Comparison of ENCODE assay signal across 23 cellular contexts in the genomic region with DNA sequence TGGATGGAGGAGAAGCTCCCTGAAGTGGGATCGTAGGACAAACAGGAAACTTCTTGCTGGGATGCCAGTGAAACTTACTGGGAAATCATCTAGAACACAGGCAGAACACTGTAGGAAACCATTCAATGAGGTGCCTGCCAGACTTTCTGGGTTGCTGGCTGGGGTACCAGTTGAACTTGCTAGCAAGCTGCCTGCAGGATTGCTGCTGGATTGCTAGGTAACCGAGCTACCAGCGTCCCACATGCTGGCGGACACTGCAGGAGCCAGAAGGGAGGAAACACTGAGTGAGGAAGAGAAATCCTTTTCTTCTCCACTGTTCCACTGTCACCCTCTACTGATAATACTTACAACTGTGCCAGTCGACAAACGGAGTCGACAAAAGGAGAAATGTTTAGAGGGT.
"Had no signal": no experiment of that assay in that cellular context is flagged by ENCODE, and none has a peak within 500 bp of the region (broad histone marks: within the 10 kb centered on the region; RNA-seq: fewer than 3 reads in every experiment).

No MANE protein-coding gene starts in this region.

- H3K4me1 Mint-ChIP-seq: activated naive CD8-positive, alpha-beta T cell treated with anti-CD3 and anti-CD28 coated beads, Interleukin-2, amount 10 ng/mL, durations not matched to agents 7 days and 5 days; stimulated activated memory B cell treated with anti-CD40 and anti-IgM and Interleukin-4, amounts not matched to agents 10 μg/mL and 1 μg/mL and 100 μg/mL, for 72 hours had no signal

- H3K36me3 ChIP-seq: breast epithelium, heart right ventricle, left ventricle myocardium inferior, sigmoid colon, thoracic aorta, vagina had no signal

- H3K36me3 Mint-ChIP-seq: activated naive CD8-positive, alpha-beta T cell treated with anti-CD3 and anti-CD28 coated beads, Interleukin-2, amount 10 ng/mL, durations not matched to agents 7 days and 5 days; stimulated activated memory B cell treated with anti-CD40 and anti-IgM and Interleukin-4, amounts not matched to agents 10 μg/mL and 1 μg/mL and 100 μg/mL, for 72 hours; type B pancreatic cell had no signal

- H3K4me3 ChIP-seq: breast epithelium, heart right ventricle, left ventricle myocardium inferior, sigmoid colon, smooth muscle cell, thoracic aorta, vagina had no signal

- H3K27ac ChIP-seq: heart right ventricle, left ventricle myocardium inferior, sigmoid colon, thoracic aorta, vagina had no signal

- H3K4me3 Mint-ChIP-seq: activated naive CD8-positive, alpha-beta T cell treated with anti-CD3 and anti-CD28 coated beads, Interleukin-2, amount 10 ng/mL, durations not matched to agents 7 days and 5 days; activated T-cell treated with anti-CD3 and anti-CD28 coated beads, Interleukin-2, amount 50 U/mL, for 4 hours; stimulated activated memory B cell treated with anti-CD40 and anti-IgM and Interleukin-4, amounts not matched to agents 10 μg/mL and 1 μg/mL and 100 μg/mL, for 72 hours; type B pancreatic cell had no signal

- H3K9me3 Mint-ChIP-seq: activated naive CD8-positive, alpha-beta T cell treated with anti-CD3 and anti-CD28 coated beads, Interleukin-2, amount 10 ng/mL, durations not matched to agents 7 days and 5 days had no signal

- DNase-seq: activated CD8-positive, alpha-beta memory T cell treated with anti-CD3 and anti-CD28 coated beads for 24 hours; activated CD8-positive, alpha-beta memory T cell treated with anti-CD3 and anti-CD28 coated beads, Interleukin-2, amount 50 U/mL, for 4 hours; activated naive CD4-positive, alpha-beta T cell; activated naive CD8-positive, alpha-beta T cell treated with anti-CD3 and anti-CD28 coated beads, Interleukin-2, amount 10 ng/mL, durations not matched to agents 7 days and 5 days; activated T-cell treated with anti-CD3 and anti-CD28 coated beads, Interleukin-2, amount 50 U/mL, for 4 hours; amniotic stem cell; cerebellar nuclear complex; cortex of kidney; heart right ventricle; kidney glomerular epithelial cell; left ventricle myocardium inferior; retina; sigmoid colon; stimulated activated CD4-positive, alpha-beta T cell treated with anti-CD3 and anti-CD28 coated beads, Interleukin-15, amount 100 ng/mL, for 24 hours; T-helper 9 cell had no signal

- H3K27me3 ChIP-seq: breast epithelium, heart right ventricle, sigmoid colon, vagina had no signal

- H3K27ac Mint-ChIP-seq: activated naive CD8-positive, alpha-beta T cell treated with anti-CD3 and anti-CD28 coated beads, Interleukin-2, amount 10 ng/mL, durations not matched to agents 7 days and 5 days; activated T-helper 2 cell treated with anti-CD3 and anti-CD28 coated beads, Interferon-gamma antibody, Interleukin-2, Interleukin-4, amounts not matched to agents 10 μg/mL and 5 μg/mL and 100 μg/mL, durations not matched to agents 14 hours and 24 hours and 36 hours; progenitor cell of endocrine pancreas; stimulated activated memory B cell treated with anti-CD40 and anti-IgM and Interleukin-4, amounts not matched to agents 10 μg/mL and 1 μg/mL and 100 μg/mL, for 72 hours; type B pancreatic cell had no signal

- ATAC-seq: activated T-cell treated with anti-CD3 and anti-CD28 coated beads, Interleukin-2, amount 50 U/mL, for 4 hours; heart right ventricle; stimulated activated memory B cell treated with anti-CD40 and anti-IgM and Interleukin-4, amounts not matched to agents 10 μg/mL and 1 μg/mL and 100 μg/mL, for 72 hours had no signal

- H3K4me2 ChIP-seq: smooth muscle cell had no signal

- H3K27me3 Mint-ChIP-seq: activated naive CD8-positive, alpha-beta T cell treated with anti-CD3 and anti-CD28 coated beads, Interleukin-2, amount 10 ng/mL, durations not matched to agents 7 days and 5 days; stimulated activated memory B cell treated with anti-CD40 and anti-IgM and Interleukin-4, amounts not matched to agents 10 μg/mL and 1 μg/mL and 100 μg/mL, for 72 hours; type B pancreatic cell had no signal

- H3K4me1 ChIP-seq: breast epithelium, heart right ventricle, sigmoid colon, vagina had no signal
